27 cellular contexts compared by ENCODE assay signal in the genomic region with DNA sequence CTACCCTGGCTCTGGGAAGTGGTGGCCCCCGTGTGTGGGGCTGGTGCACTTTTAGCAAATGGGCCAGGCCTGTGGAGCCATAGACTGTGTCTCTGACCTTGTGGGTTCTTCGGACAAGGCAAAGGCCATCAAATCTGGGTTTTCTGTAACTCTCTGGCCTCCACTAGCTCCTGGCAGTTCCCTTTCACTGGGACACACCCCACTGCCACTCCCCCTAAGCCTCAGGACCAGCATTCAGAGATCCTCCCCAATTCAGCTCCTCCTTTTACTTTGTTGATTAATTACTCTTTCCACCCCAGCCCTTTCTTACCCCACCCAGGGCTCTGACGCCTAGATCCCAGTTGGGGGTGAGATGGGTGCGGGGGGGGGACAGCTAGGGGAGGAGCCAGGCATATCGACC. TPM values are rescaled to one million over a fixed set of nuclear protein-coding genes. Genes with fewer than 3 reads are reported as not detected.
"Had no signal": no experiment of that assay in that cellular context is flagged by ENCODE, and none has a peak within 500 bp of the region (broad histone marks: within the 10 kb centered on the region; RNA-seq: fewer than 3 reads in every experiment).

No MANE protein-coding gene starts in this region.

- H3K4me3 Mint-ChIP-seq: activated CD4-positive, alpha-beta T cell treated with anti-CD3 and anti-CD28 coated beads, Interleukin-2, amount 10 ng/mL, durations not matched to agents 7 days and 5 days; activated CD8-positive, alpha-beta T cell treated with anti-CD3 and anti-CD28 coated beads, Interleukin-2, amount 10 ng/mL, durations not matched to agents 7 days and 5 days; activated naive CD4-positive, alpha-beta T cell treated with anti-CD3 and anti-CD28 coated beads, Interleukin-2, amount 50 U/mL, for 24 hours; activated naive CD8-positive, alpha-beta T cell treated with anti-CD3 and anti-CD28 coated beads, Interleukin-2, amount 10 ng/mL, durations not matched to agents 7 days and 5 days; activated T-cell treated with anti-CD3 and anti-CD28 coated beads, Interleukin-2, amount 50 U/mL, for 24 hours had no signal

- ATAC-seq: activated CD8-positive, alpha-beta T cell treated with anti-CD3 and anti-CD28 coated beads, Interleukin-2, amount 10 ng/mL, durations not matched to agents 7 days and 5 days; K562; Panc1 had no signal

- H3K4me1 Mint-ChIP-seq: activated CD4-positive, alpha-beta T cell treated with anti-CD3 and anti-CD28 coated beads, Interleukin-2, amount 10 ng/mL, durations not matched to agents 7 days and 5 days; activated naive CD4-positive, alpha-beta T cell treated with anti-CD3 and anti-CD28 coated beads, Interleukin-2, amount 50 U/mL, for 24 hours; activated naive CD8-positive, alpha-beta T cell treated with anti-CD3 and anti-CD28 coated beads, Interleukin-2, amount 10 ng/mL, durations not matched to agents 7 days and 5 days had no signal

- DNase-seq: activated CD4-positive, alpha-beta T cell treated with anti-CD3 and anti-CD28 coated beads, Interleukin-2, amount 10 ng/mL, durations not matched to agents 7 days and 5 days; activated CD4-positive, alpha-beta T cell treated with anti-CD3 and anti-CD28 coated beads, Interleukin-2, amount 50 U/mL, for 48 hours; activated CD8-positive, alpha-beta T cell treated with anti-CD3 and anti-CD28 coated beads, Interleukin-2, amount 10 ng/mL, durations not matched to agents 7 days and 5 days; activated gamma-delta T cell; activated naive CD4-positive, alpha-beta T cell treated with Interleukin-2 at 50 U/mL for 16 hours; activated naive CD8-positive, alpha-beta T cell treated with anti-CD3 and anti-CD28 coated beads, Interleukin-2, amount 10 ng/mL, durations not matched to agents 7 days and 5 days; activated T-cell treated with anti-CD3 and anti-CD28 coated beads, Interleukin-2, amount 50 U/mL, for 24 hours; amygdala; caudate nucleus; NCI-H1092 treated with DMSO at 0.1 percent for 48 hours; NCI-H1417; NCI-H146; NCI-H187; NCI-H2029 treated with DMSO at 0.1 percent for 48 hours; NCI-H2107; NCI-H2171; NCI-H510A; NCI-H526 treated with DMSO at 0.1 percent for 48 hours; SHP77; SJCRH30 had no signal

- H3K9me3 Mint-ChIP-seq: activated CD4-positive, alpha-beta T cell treated with anti-CD3 and anti-CD28 coated beads, Interleukin-2, amount 10 ng/mL, durations not matched to agents 7 days and 5 days; activated naive CD4-positive, alpha-beta T cell treated with anti-CD3 and anti-CD28 coated beads, Interleukin-2, amount 50 U/mL, for 24 hours; activated naive CD8-positive, alpha-beta T cell treated with anti-CD3 and anti-CD28 coated beads, Interleukin-2, amount 10 ng/mL, durations not matched to agents 7 days and 5 days; activated T-cell treated with anti-CD3 and anti-CD28 coated beads, Interleukin-2, amount 50 U/mL, for 24 hours; activated T-helper 2 cell treated with anti-CD3 and anti-CD28 coated beads, Interferon-gamma antibody, Interleukin-2, Interleukin-4, amounts not matched to agents 10 μg/mL and 5 μg/mL and 100 μg/mL, durations not matched to agents 14 hours and 24 hours and 36 hours had no signal

- H3K4me3 ChIP-seq: ascending aorta, breast epithelium, K562, SJCRH30, SK-N-MC had no signal

- H3K36me3 ChIP-seq: ascending aorta, breast epithelium, SJCRH30 had no signal

- H3K27me3 ChIP-seq: ascending aorta, breast epithelium, SJCRH30 had no signal

- H3K4me1 ChIP-seq: ascending aorta, breast epithelium had no signal

- H3K36me3 Mint-ChIP-seq: activated naive CD4-positive, alpha-beta T cell treated with anti-CD3 and anti-CD28 coated beads, Interleukin-2, amount 50 U/mL, for 24 hours; activated naive CD8-positive, alpha-beta T cell treated with anti-CD3 and anti-CD28 coated beads, Interleukin-2, amount 10 ng/mL, durations not matched to agents 7 days and 5 days had no signal

- H3K27ac Mint-ChIP-seq: activated CD4-positive, alpha-beta T cell treated with anti-CD3 and anti-CD28 coated beads, Interleukin-2, amount 10 ng/mL, durations not matched to agents 7 days and 5 days; activated CD8-positive, alpha-beta T cell treated with anti-CD3 and anti-CD28 coated beads, Interleukin-2, amount 10 ng/mL, durations not matched to agents 7 days and 5 days; activated naive CD4-positive, alpha-beta T cell treated with anti-CD3 and anti-CD28 coated beads, Interleukin-2, amount 50 U/mL, for 24 hours; activated naive CD8-positive, alpha-beta T cell treated with anti-CD3 and anti-CD28 coated beads, Interleukin-2, amount 10 ng/mL, durations not matched to agents 7 days and 5 days; activated T-cell treated with anti-CD3 and anti-CD28 coated beads, Interleukin-2, amount 50 U/mL, for 24 hours; activated T-helper 2 cell treated with anti-CD3 and anti-CD28 coated beads, Interferon-gamma antibody, Interleukin-2, Interleukin-4, amounts not matched to agents 10 μg/mL and 5 μg/mL and 100 μg/mL, durations not matched to agents 14 hours and 24 hours and 36 hours had no signal

- H3K27ac ChIP-seq: ascending aorta, breast epithelium, SJCRH30, SK-N-MC had no signal

- H3K9me3 ChIP-seq: ascending aorta, breast epithelium, SJCRH30 had no signal

RNA-seq across cellular contexts. Expression of a gene that starts 53.9 kb away (rescaled TPM):
- total RNA-seq: activated CD4-positive, alpha-beta T cell treated with anti-CD3 and anti-CD28 coated beads, Interleukin-2, amount 10 ng/mL, durations not matched to agents 7 days and 5 days; activated CD8-positive, alpha-beta T cell treated with anti-CD3 and anti-CD28 coated beads, Interleukin-2, amount 10 ng/mL, durations not matched to agents 7 days and 5 days; activated naive CD8-positive, alpha-beta T cell treated with anti-CD3 and anti-CD28 coated beads, Interleukin-2, amount 10 ng/mL, durations not matched to agents 7 days and 5 days; K562 had no signal
- polyA plus RNA-seq: K562 had no signal
